ENCODE assay signal across 9 cellular contexts in the genomic region with DNA sequence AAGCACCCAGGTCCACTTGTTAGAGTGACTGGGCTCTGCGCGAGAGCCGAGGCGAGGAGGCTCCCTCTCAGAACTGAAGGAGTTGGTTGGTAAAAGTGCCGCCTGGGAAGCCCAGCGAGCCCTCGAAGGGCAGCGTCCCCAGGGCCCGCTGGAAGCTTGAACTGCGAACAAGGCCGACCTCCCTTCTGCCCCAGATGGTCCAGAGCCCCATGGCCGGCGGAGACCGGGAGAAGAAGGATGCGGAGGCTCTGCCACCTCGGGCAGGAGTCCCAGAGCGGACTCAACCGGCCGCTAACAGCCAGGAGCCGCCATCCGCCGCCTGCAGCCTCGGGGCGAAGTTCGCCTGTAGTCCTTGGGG.
DNase-seq lines count a peak whose midpoint lies in the region; ATAC-seq lines count a peak whose summit lies in the region.
"Had no signal": no experiment of that assay in that cellular context is flagged by ENCODE, and none has a peak within 500 bp of the region (broad histone marks: within the 10 kb centered on the region; RNA-seq: fewer than 3 reads in every experiment).

No MANE protein-coding gene starts in this region.

- H3K9ac ChIP-seq in iPS-18a (ENCODE audit: low read length) = no peak overlapping the region

- POLR2A ChIA-PET in activated CD4-positive, alpha-beta memory T cell treated with anti-CD3 and anti-CD28 coated beads, Interleukin-2, amount 10 ng/mL, durations not matched to agents 7 days and 5 days (lab: Charles Lee) = no interaction called here

- no peaks in the 10 kb centered on the region for H3K9me3 Mint-ChIP-seq in activated CD4-positive, alpha-beta memory T cell treated with anti-CD3 and anti-CD28 coated beads, Interleukin-2, amount 10 ng/mL, durations not matched to agents 7 days and 5 days
- no peaks in the 10 kb centered on the region for H3K9me3 Mint-ChIP-seq in stimulated activated naive B cell treated with anti-CD40 and anti-IgM and Interleukin-4, amounts not matched to agents 10 μg/mL and 1 μg/mL and 100 μg/mL, for 72 hours

- H3K27ac Mint-ChIP-seq in activated CD4-positive, alpha-beta memory T cell treated with anti-CD3 and anti-CD28 coated beads, Interleukin-2, amount 10 ng/mL, durations not matched to agents 7 days and 5 days = no peak overlapping the region
- peak overlapping the region; percentile 70 for H3K27ac Mint-ChIP-seq in stimulated activated naive B cell treated with anti-CD40 and anti-IgM and Interleukin-4, amounts not matched to agents 10 μg/mL and 1 μg/mL and 100 μg/mL, for 72 hours

- no peak overlapping the region for H3K27ac ChIP-seq in iPS-18a (ENCODE audit: low read length)

- H3K4me1 ChIP-seq in iPS-18a (ENCODE audit: control insufficient read depth, low read depth, low read length) = peaks cover 8% of the 10 kb centered on the region

- peaks cover 30% of the 10 kb centered on the region for H3K27me3 ChIP-seq in iPS-18a (ENCODE audit: control insufficient read depth, insufficient read depth, low read length)

- H3K4me3 ChIP-seq in iPS-18a (ENCODE audit: low read length) = peak overlapping the region; percentile 65

- DNase-seq in NCI-H2227 treated with DMSO at 0.1 percent for 48 hours (lab: John Stamatoyannopoulos, UW) (peak; percentile 20), NCI-H2227 (lab: John Stamatoyannopoulos, UW; ENCODE audit: unreplicated experiment) (no peak), NCI-H1092 treated with DMSO at 0.1 percent for 48 hours (lab: John Stamatoyannopoulos, UW) (no peak), HT-29 (ENCODE audit: low spot score) (no peak), NCI-H446 treated with DMSO at 0.1 percent for 48 hours (lab: John Stamatoyannopoulos, UW) (no peak)
- DNase-seq in activated CD4-positive, alpha-beta memory T cell treated with anti-CD3 and anti-CD28 coated beads, Interleukin-2, amount 10 ng/mL, durations not matched to agents 7 days and 5 days = no peak
- DNase-seq in stimulated activated naive B cell treated with anti-CD40 and anti-IgM and Interleukin-4, amounts not matched to agents 10 μg/mL and 1 μg/mL and 100 μg/mL, for 72 hours = no peak
- DNase-seq: IMR-90 had no signal

- peaks cover 24% of the 10 kb centered on the region for H3K4me1 Mint-ChIP-seq in activated CD4-positive, alpha-beta memory T cell treated with anti-CD3 and anti-CD28 coated beads, Interleukin-2, amount 10 ng/mL, durations not matched to agents 7 days and 5 days
- H3K4me1 Mint-ChIP-seq in stimulated activated naive B cell treated with anti-CD40 and anti-IgM and Interleukin-4, amounts not matched to agents 10 μg/mL and 1 μg/mL and 100 μg/mL, for 72 hours = peaks cover 6% of the 10 kb centered on the region in 2 donors

- H3K27me3 Mint-ChIP-seq in activated CD4-positive, alpha-beta memory T cell treated with anti-CD3 and anti-CD28 coated beads, Interleukin-2, amount 10 ng/mL, durations not matched to agents 7 days and 5 days = peaks cover 47% of the 10 kb centered on the region
- peaks cover 30 to 35% of the 10 kb centered on the region in 2 donors for H3K27me3 Mint-ChIP-seq in stimulated activated naive B cell treated with anti-CD40 and anti-IgM and Interleukin-4, amounts not matched to agents 10 μg/mL and 1 μg/mL and 100 μg/mL, for 72 hours

- CTCF ChIA-PET in activated CD4-positive, alpha-beta memory T cell treated with anti-CD3 and anti-CD28 coated beads, Interleukin-2, amount 10 ng/mL, durations not matched to agents 7 days and 5 days (lab: Charles Lee) = no interaction called here

- H3K4me3 Mint-ChIP-seq in activated CD4-positive, alpha-beta memory T cell treated with anti-CD3 and anti-CD28 coated beads, Interleukin-2, amount 10 ng/mL, durations not matched to agents 7 days and 5 days = peak overlapping the region; percentile 62
- H3K4me3 Mint-ChIP-seq in stimulated activated naive B cell treated with anti-CD40 and anti-IgM and Interleukin-4, amounts not matched to agents 10 μg/mL and 1 μg/mL and 100 μg/mL, for 72 hours = no peak overlapping the region

- no peak for ATAC-seq in stimulated activated naive B cell treated with anti-CD40 and anti-IgM and Interleukin-4, amounts not matched to agents 10 μg/mL and 1 μg/mL and 100 μg/mL, for 72 hours (replicated peaks)

- H3K36me3 Mint-ChIP-seq in activated CD4-positive, alpha-beta memory T cell treated with anti-CD3 and anti-CD28 coated beads, Interleukin-2, amount 10 ng/mL, durations not matched to agents 7 days and 5 days (ENCODE audit: low read depth) = no peaks in the 10 kb centered on the region
- H3K36me3 Mint-ChIP-seq in stimulated activated naive B cell treated with anti-CD40 and anti-IgM and Interleukin-4, amounts not matched to agents 10 μg/mL and 1 μg/mL and 100 μg/mL, for 72 hours = no peaks in the 10 kb centered on the region

- H3K36me3 ChIP-seq in iPS-18a (ENCODE audit: control insufficient read depth, low read depth, low read length) = no peaks in the 10 kb centered on the region

- no peaks in the 10 kb centered on the region for H3K9me3 ChIP-seq in iPS-18a (ENCODE audit: control insufficient read depth, low read depth, low read length)
